ENCODE assay signal across 1 cellular context in genomic region chr22:19436444-19437161, GRCh38.
TF ChIP-seq lines count a peak whose summit lies in the region.

No MANE protein-coding gene starts in this region.

TF ChIP-seq in HEK293, 187 proteins besides CTCF, POLR2A, EP300 and RAD21:
- 0 out of 2 replicates have a peak, but pooled peaks have one; percentile 8 for TF ChIP-seq PRDM1 (tag by site-specific recombination; IDR thresholded peaks at IDR 0.05)
- TF ChIP-seq ZNF18 (tag by site-specific recombination; IDR thresholded peaks at IDR 0.05) = peak; percentile 95
TF ChIP-seq in HEK293: peak in this region for 2; not testable (repeated sequence) for 185.
